15 cellular contexts compared by ENCODE assay signal in genomic region chr4:24614881-24615280, GRCh38. TPM values are rescaled to one million over a fixed set of nuclear protein-coding genes. Genes with fewer than 3 reads are reported as not detected.
A peak's percentile ranks its signal among the peaks of the same experiment; 100 is the strongest.
DNase-seq lines count a peak whose midpoint lies in the region; ATAC-seq lines count a peak whose summit lies in the region.
"Had no signal": no experiment of that assay in that cellular context is flagged by ENCODE, and none has a peak within 500 bp of the region (broad histone marks: within the 10 kb centered on the region; RNA-seq: fewer than 3 reads in every experiment).

No MANE protein-coding gene starts in this region.

- ATAC-seq in activated CD4-positive, CD25-positive, alpha-beta regulatory T cell treated with anti-CD3 and anti-CD28 coated beads, Interleukin-2, amount 50 U/mL, for 24 hours, result peak; percentile 51 to 62
- ATAC-seq in activated T-cell treated with anti-CD3 and anti-CD28 coated beads, Interleukin-2, amount 50 U/mL, for 72 hours (replicated peaks in 1 of 2), result peak; percentile 81 to 89
- peak; percentile 23 for ATAC-seq in stimulated activated naive CD8-positive, alpha-beta T cell treated with anti-CD3 and anti-CD28 coated beads, Interleukin-15, Interleukin-2, amounts not matched to agents 100 U/mL and 50 U/mL, for 24 hours
- ATAC-seq: A549, K562 had no signal

- peaks cover 21% of the 10 kb centered on the region for H3K27me3 Mint-ChIP-seq in activated T-cell treated with anti-CD3 and anti-CD28 coated beads, Interleukin-2, amount 50 U/mL, for 72 hours (ENCODE audit: low read depth)
- H3K27me3 Mint-ChIP-seq: CD4-positive, alpha-beta T cell had no signal

- H3K27ac Mint-ChIP-seq in activated T-cell treated with anti-CD3 and anti-CD28 coated beads, Interleukin-2, amount 50 U/mL, for 72 hours, result no peak overlapping the region
- H3K27ac Mint-ChIP-seq: CD4-positive, alpha-beta T cell had no signal

- no peaks in the 10 kb centered on the region; the same call in 1 of the 2 replicates for H3K9me3 ChIP-seq in HAP-1
- H3K9me3 ChIP-seq: A549 had no signal

- peaks cover 2 to 4% of the 10 kb centered on the region in 2 donors for H3K9me3 Mint-ChIP-seq in activated T-cell treated with anti-CD3 and anti-CD28 coated beads, Interleukin-2, amount 50 U/mL, for 72 hours

- no peaks in the 10 kb centered on the region for H3K36me3 Mint-ChIP-seq in activated T-cell treated with anti-CD3 and anti-CD28 coated beads, Interleukin-2, amount 50 U/mL, for 72 hours (ENCODE audit: insufficient read depth in 2 of 2)

- no peaks in the 10 kb centered on the region for H3K36me3 ChIP-seq in HAP-1 (replicated peaks)

- in situ Hi-C loops in HAP-1 (cut with MboI; ENCODE audit: low sequenced_read_pairs), result no loop called here

- H3K4me3 Mint-ChIP-seq in activated T-cell treated with anti-CD3 and anti-CD28 coated beads, Interleukin-2, amount 50 U/mL, for 72 hours, result peak overlapping the region in 1 of 2 donors; percentile 0
- H3K4me3 Mint-ChIP-seq: CD4-positive, alpha-beta T cell had no signal

- no peak for DNase-seq in activated CD4-positive, CD25-positive, alpha-beta regulatory T cell treated with anti-CD3 and anti-CD28 coated beads, Interleukin-2, amount 50 U/mL, for 72 hours
- no peak for DNase-seq in activated T-cell treated with anti-CD3 and anti-CD28 coated beads, Interleukin-2, amount 50 U/mL, for 72 hours
- no peak for DNase-seq in activated T-cell treated with anti-CD3 and anti-CD28 coated beads, Interleukin-2, amount 50 U/mL, for 1 hour
- DNase-seq in stimulated activated naive CD8-positive, alpha-beta T cell treated with anti-CD3 and anti-CD28 coated beads, Interleukin-15, Interleukin-2, amounts not matched to agents 100 U/mL and 50 U/mL, for 24 hours, result no peak
- DNase-seq in EL (no peak), HAP-1 (ENCODE audit: low spot score in 2 of 2) (no peak)
- DNase-seq: AML-193; Caco-2; CD4-positive, alpha-beta T cell; GDM1; HCEC 1CT; IMR-90 had no signal

- no peak overlapping the region for H3K4me3 ChIP-seq in HAP-1
- H3K4me3 ChIP-seq: A549, K562 had no signal

- H3K4me1 ChIP-seq in HAP-1, result no peaks in the 10 kb centered on the region
- H3K4me1 ChIP-seq: A549, Caco-2 had no signal

- H3K4me1 Mint-ChIP-seq in activated T-cell treated with anti-CD3 and anti-CD28 coated beads, Interleukin-2, amount 50 U/mL, for 72 hours (ENCODE audit: low read depth), result peaks cover 11% of the 10 kb centered on the region

- peaks cover 2% of the 10 kb centered on the region; the same call in 1 of the 2 replicates for H3K27me3 ChIP-seq in HAP-1 (ENCODE audit: low read depth)

RNA-seq across cellular contexts. Expression of gene DHX15, which starts 30.5 kb away (rescaled TPM):
- total RNA-seq in activated T-cell treated with anti-CD3 and anti-CD28 coated beads, Interleukin-2, amount 50 U/mL, for 72 hours, result 100 to 1,000 TPM; 145 to 150 TPM

Comparison
In these comparisons a context has a peak if more than half of its experiments do, and no peak if none do; other contexts are left out.
1. ATAC-seq: peak in every context shown above with its lines; median percentile 85 in activated T-cell treated with anti-CD3 and anti-CD28 coated beads, Interleukin-2, amount 50 U/mL, for 72 hours; 56 in activated CD4-positive, CD25-positive, alpha-beta regulatory T cell treated with anti-CD3 and anti-CD28 coated beads, Interleukin-2, amount 50 U/mL, for 24 hours; 23 in stimulated activated naive CD8-positive, alpha-beta T cell treated with anti-CD3 and anti-CD28 coated beads, Interleukin-15, Interleukin-2, amounts not matched to agents 100 U/mL and 50 U/mL, for 24 hours.